In the genomic region with DNA sequence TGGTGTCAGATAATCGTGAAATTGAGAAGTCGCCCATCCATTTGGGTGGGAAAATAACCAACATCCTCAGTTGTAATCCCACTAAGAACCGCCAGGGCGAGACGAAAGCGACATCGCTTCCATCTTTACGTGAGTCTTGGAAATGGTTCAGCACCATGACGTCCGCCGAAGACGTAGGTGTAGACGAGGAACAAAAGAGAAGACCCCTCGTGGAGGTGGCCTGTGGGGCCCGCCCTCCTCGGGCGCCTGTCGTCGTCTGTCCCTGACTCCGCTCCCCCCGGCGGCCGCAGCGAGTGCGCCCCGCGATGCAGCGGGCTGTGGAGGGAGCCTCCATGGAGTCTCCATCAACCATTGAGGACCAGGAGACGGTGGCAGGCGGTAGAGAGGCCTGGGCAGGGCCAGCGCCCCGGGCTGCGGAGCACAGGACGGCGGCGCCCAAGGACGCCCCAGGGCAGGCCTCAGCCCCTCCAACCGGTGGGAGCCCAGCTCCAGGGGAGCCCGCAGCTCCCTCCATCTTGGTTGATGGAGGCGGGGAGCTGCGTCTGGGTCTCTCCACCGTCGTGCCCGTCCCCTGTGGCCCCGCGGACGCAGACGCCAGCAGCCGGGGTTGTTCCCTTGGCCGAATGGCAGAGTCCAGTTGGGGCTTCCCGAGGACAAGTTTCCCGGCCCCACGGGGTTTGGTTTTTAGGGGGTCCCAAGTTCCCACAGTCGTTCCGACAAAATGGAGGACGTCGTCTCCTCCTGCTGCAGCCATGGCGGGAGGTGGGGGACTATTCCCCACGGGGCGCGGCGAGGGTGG, we compare ENCODE assay signal across 8 cellular contexts. TPM values are rescaled to one million over a fixed set of nuclear protein-coding genes. Genes with fewer than 3 reads are reported as not detected.
DNase-seq lines count a peak whose midpoint lies in the region; ATAC-seq and TF ChIP-seq lines count a peak whose summit lies in the region.

No MANE protein-coding gene starts in this region.

- H3K4me3 ChIP-seq in colonic mucosa = peak overlapping the region; percentile 76

- ATAC-seq in GM18502 (IDR thresholded peaks at IDR 0.05; ENCODE audit: poor library complexity, unreplicated experiment) (peak; percentile 32), HG02943 (IDR thresholded peaks at IDR 0.05; ENCODE audit: low read depth, unreplicated experiment) (peak; percentile 10)

- DNase-seq in NCI-H2227 treated with DMSO at 0.1 percent for 48 hours (lab: John Stamatoyannopoulos, UW) = peak; percentile 72
- DNase-seq in activated CD4-positive, alpha-beta T cell treated with anti-CD3 and anti-CD28 coated beads for 48 hours = peak; percentile 88
- DNase-seq in colonic mucosa = peak; percentile 80
- DNase-seq in left kidney (ENCODE audit: low read depth, low spot score) = peak; percentile 94
- peak; percentile 60 to 74 for DNase-seq in stimulated activated CD4-positive, alpha-beta T cell treated with anti-CD3 and anti-CD28 coated beads, Interleukin-1b, Interleukin-23, amount 100 ng/mL, for 4 hours (ENCODE audit: low read depth in 2 of 2)
- DNase-seq in A172 (ENCODE audit: low spot score) = no peak

- intact Hi-C loops in colonic mucosa (cut with DNase I) = loop anchor here (5.0 kb wide), 1 partner anchor 95 kb away; the partner anchor contains the start of gene ZMYM5

- TF ChIP-seq CTCF in colonic mucosa (IDR thresholded peaks at IDR 0.05) = peak; percentile 82

- H3K9me3 ChIP-seq in colonic mucosa = no peaks in the 10 kb centered on the region

- H3K9ac ChIP-seq in colonic mucosa (ENCODE audit: low read depth in 2 of 2, low read length in 2 of 2) = peak overlapping the region; percentile 58 to 96

- H3K4me1 ChIP-seq in colonic mucosa = peaks cover 7% of the 10 kb centered on the region

- peak overlapping the region; percentile 98 for H3K27ac ChIP-seq in colonic mucosa

- H3K27me3 ChIP-seq in colonic mucosa = no peaks in the 10 kb centered on the region

- H3K36me3 ChIP-seq in colonic mucosa = no peaks in the 10 kb centered on the region

RNA-seq across cellular contexts. Expression of gene ZMYM2, which starts 1.0 kb away (rescaled TPM):
- total RNA-seq in colonic mucosa = 10 to 100 TPM; 47.6 to 70.1 TPM
- total RNA-seq in A172 (2014; rRNA removed; shearing (Covaris generic)) = 30.1 and 30.9 TPM in 2 replicates
